Comparison of ENCODE assay signal across 17 cellular contexts in the genomic region with DNA sequence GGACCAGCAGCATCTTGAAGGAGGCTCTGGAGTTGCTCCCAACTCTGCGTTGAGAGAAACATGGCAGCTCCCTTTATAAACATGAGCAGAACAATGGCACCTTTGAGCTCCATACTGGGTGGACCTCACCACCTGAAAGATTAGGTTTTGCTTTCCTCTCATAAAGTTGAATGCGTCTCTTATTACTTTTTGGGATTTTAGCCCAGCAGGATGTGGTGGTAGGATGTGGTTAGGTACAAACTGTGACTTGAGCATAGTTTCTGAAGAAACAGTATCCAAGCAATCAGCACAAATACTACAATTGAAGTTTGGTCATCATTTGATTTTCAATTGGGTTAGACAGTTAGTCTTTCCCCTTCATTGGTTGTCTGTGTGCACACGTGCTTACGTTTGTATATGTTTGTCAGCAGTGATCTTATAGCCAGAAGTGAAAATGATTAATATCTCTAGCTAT. TPM values are rescaled to one million over a fixed set of nuclear protein-coding genes. Genes with fewer than 3 reads are reported as not detected.
DNase-seq lines count a peak whose midpoint lies in the region; ATAC-seq and TF ChIP-seq lines count a peak whose summit lies in the region.
"Had no signal": no experiment of that assay in that cellular context is flagged by ENCODE, and none has a peak within 500 bp of the region (broad histone marks: within the 10 kb centered on the region; RNA-seq: fewer than 3 reads in every experiment).

PRR4 (minus strand) TSS at position 51 of the 454 bp plus-strand sequence; CDS start at position 13, 38 bp downstream.

- peaks cover 0 to under 1% of the 10 kb centered on the region in 2 donors for H3K9me3 Mint-ChIP-seq in stimulated activated naive CD8-positive, alpha-beta T cell treated with anti-CD3 and anti-CD28 coated beads, Interleukin-15, amount 100 ng/mL, for 72 hours
- no peaks in the 10 kb centered on the region for H3K9me3 Mint-ChIP-seq in stimulated activated naive B cell treated with anti-CD40 and anti-IgM and Interleukin-4, amounts not matched to agents 10 μg/mL and 1 μg/mL and 100 μg/mL, for 72 hours

- H3K4me1 Mint-ChIP-seq in stimulated activated naive CD8-positive, alpha-beta T cell treated with anti-CD3 and anti-CD28 coated beads, Interleukin-15, amount 100 ng/mL, for 72 hours, result peaks cover 43% of the 10 kb centered on the region
- peaks cover 0 to 5% of the 10 kb centered on the region in 2 donors for H3K4me1 Mint-ChIP-seq in stimulated activated naive B cell treated with anti-CD40 and anti-IgM and Interleukin-4, amounts not matched to agents 10 μg/mL and 1 μg/mL and 100 μg/mL, for 72 hours

- H3K4me3 ChIP-seq in dorsolateral prefrontal cortex, result no peak within 1 kb of the TSS

- no peak for TF ChIP-seq CTCF in dorsolateral prefrontal cortex (IDR thresholded peaks at IDR 0.05 in 54 of 56, conservative IDR thresholded peaks at IDR 0.05 in 2 of 56; ENCODE audit: low read depth in 1 of 56, partially characterized antibody in 56 of 56)

- in situ Hi-C loops in SK-MEL-5 (cut with HindIII; ENCODE audit: low pct_unique_long_range_greater_than_20kb, low sequenced_read_pairs), result no loop called here

- no peaks in the 10 kb centered on the region for H3K27me3 Mint-ChIP-seq in stimulated activated naive CD8-positive, alpha-beta T cell treated with anti-CD3 and anti-CD28 coated beads, Interleukin-15, amount 100 ng/mL, for 72 hours
- no peaks in the 10 kb centered on the region for H3K27me3 Mint-ChIP-seq in stimulated activated naive B cell treated with anti-CD40 and anti-IgM and Interleukin-4, amounts not matched to agents 10 μg/mL and 1 μg/mL and 100 μg/mL, for 72 hours

- no peak within 1 kb of the TSS for H3K27ac ChIP-seq in dorsolateral prefrontal cortex
- H3K27ac ChIP-seq: brain microvascular endothelial cell had no signal

- intact Hi-C loops in dorsolateral prefrontal cortex (cut with DNase I), result no loop called here

- H3K4me3 Mint-ChIP-seq in stimulated activated naive CD8-positive, alpha-beta T cell treated with anti-CD3 and anti-CD28 coated beads, Interleukin-15, amount 100 ng/mL, for 72 hours, result no peak within 1 kb of the TSS
- H3K4me3 Mint-ChIP-seq in stimulated activated naive B cell treated with anti-CD40 and anti-IgM and Interleukin-4, amounts not matched to agents 10 μg/mL and 1 μg/mL and 100 μg/mL, for 72 hours, result no peak within 1 kb of the TSS

- peak within 1 kb of the TSS in 1 of 2 donors; percentile 69 for H3K27ac Mint-ChIP-seq in stimulated activated naive CD8-positive, alpha-beta T cell treated with anti-CD3 and anti-CD28 coated beads, Interleukin-15, amount 100 ng/mL, for 72 hours
- no peak within 1 kb of the TSS for H3K27ac Mint-ChIP-seq in stimulated activated naive B cell treated with anti-CD40 and anti-IgM and Interleukin-4, amounts not matched to agents 10 μg/mL and 1 μg/mL and 100 μg/mL, for 72 hours

- no peaks in the 10 kb centered on the region for H3K27me3 ChIP-seq in dorsolateral prefrontal cortex
- H3K27me3 ChIP-seq: brain microvascular endothelial cell had no signal

- ATAC-seq in stimulated activated naive CD8-positive, alpha-beta T cell treated with anti-CD3 and anti-CD28 coated beads, Interleukin-15, amount 100 ng/mL, for 72 hours, result peak; percentile 90
- ATAC-seq in stimulated activated naive CD8-positive, alpha-beta T cell treated with anti-CD3 and anti-CD28 coated beads, Interleukin-15, Interleukin-2, amounts not matched to agents 100 U/mL and 50 U/mL, for 24 hours, result no peak
- ATAC-seq in esophagus mucosa (no peak), HG02885 (IDR thresholded peaks at IDR 0.05; ENCODE audit: poor library complexity, unreplicated experiment) (no peak)
- no peak for ATAC-seq in stimulated activated naive B cell treated with anti-CD40 and anti-IgM and Interleukin-4, amounts not matched to agents 10 μg/mL and 1 μg/mL and 100 μg/mL, for 72 hours (replicated peaks)
- ATAC-seq: left ventricle myocardium superior, SK-N-SH treated with all-trans-retinoic acid at 6 μM for 48 hours had no signal

- H3K36me3 Mint-ChIP-seq in stimulated activated naive B cell treated with anti-CD40 and anti-IgM and Interleukin-4, amounts not matched to agents 10 μg/mL and 1 μg/mL and 100 μg/mL, for 72 hours, result peaks cover 28 to 55% of the 10 kb centered on the region in 2 donors

- DNase-seq in stimulated activated naive CD8-positive, alpha-beta T cell treated with anti-CD3 and anti-CD28 coated beads, Interleukin-15, amount 100 ng/mL, for 72 hours, result peak in 1 of 2 donors; percentile 22
- no peak for DNase-seq in stimulated activated naive CD8-positive, alpha-beta T cell treated with anti-CD3 and anti-CD28 coated beads, Interleukin-15, Interleukin-2, amounts not matched to agents 100 U/mL and 50 U/mL, for 24 hours
- DNase-seq in SK-MEL-5 (ENCODE audit: low read depth, low spot score), result peak; percentile 73
- DNase-seq in dorsolateral prefrontal cortex, result no peak
- no peak for DNase-seq in stimulated activated naive B cell treated with anti-CD40 and anti-IgM and Interleukin-4, amounts not matched to agents 10 μg/mL and 1 μg/mL and 100 μg/mL, for 72 hours
- no peak for DNase-seq in SKM-1 treated with dmso at 0.1 percent for 144 hours (lab: John Stamatoyannopoulos, UW; ENCODE audit: unreplicated experiment)
- DNase-seq: activated effector memory CD4-positive, alpha-beta T cell treated with Interleukin-2 at 50 U/mL for 16 hours; brain microvascular endothelial cell; IMR-90; left ventricle myocardium superior; NCI-H1105 treated with DMSO at 0.1 percent for 48 hours; NCI-H82; stimulated activated CD4-positive, alpha-beta T cell treated with anti-CD3 and anti-CD28 coated beads, Interleukin-2, amount 100 ng/mL, for 24 hours; substantia nigra had no signal

RNA-seq across cellular contexts. Expression of gene PRR4, which starts in this region (rescaled TPM):
- total RNA-seq in SK-MEL-5 (2014; rRNA removed; shearing (Covaris generic)), result 3.2 and 4.6 TPM in 2 replicates
- 8.4 and 13.5 TPM in 2 replicates for polyA plus RNA-seq in SK-MEL-5 (2015; cell fraction: cytosol; rRNA removed)
- polyA plus RNA-seq in SK-MEL-5 (2015; cell fraction: nucleus; rRNA removed), result 15.9 and 38.5 TPM in 2 replicates
- 10 to 100 TPM in 108 of 120 experiments, 1 to 10 TPM in 12; 6.8 to 30.6 (median 14.5) TPM for total RNA-seq in dorsolateral prefrontal cortex
- 0.64 TPM for total RNA-seq in esophagus mucosa
